Comparison of ENCODE assay signal across 8 cellular contexts in genomic region chr9:118283488-118283887, GRCh38.
"Had no signal": no experiment of that assay in that cellular context is flagged by ENCODE, and none has a peak within 500 bp of the region (broad histone marks: within the 10 kb centered on the region; RNA-seq: fewer than 3 reads in every experiment).

No MANE protein-coding gene starts in this region.

- H3K27ac ChIP-seq: HL-60 had no signal

- FAIRE-seq: H1 had no signal

- H3K4me3 ChIP-seq: GM23338, HAP-1 had no signal

- H3K4me2 ChIP-seq: GM23338 had no signal

- H3K4me1 ChIP-seq: HAP-1 had no signal

- H3K36me3 ChIP-seq: HAP-1 had no signal

- DNase-seq: H7, HFFc6, KG1 had no signal

- H3K9me3 ChIP-seq: HAP-1 had no signal

- ATAC-seq: GM23338, HCT116 had no signal

- H2AFZ ChIP-seq: GM23338 had no signal
